8 cellular contexts compared by ENCODE assay signal in the genomic region with DNA sequence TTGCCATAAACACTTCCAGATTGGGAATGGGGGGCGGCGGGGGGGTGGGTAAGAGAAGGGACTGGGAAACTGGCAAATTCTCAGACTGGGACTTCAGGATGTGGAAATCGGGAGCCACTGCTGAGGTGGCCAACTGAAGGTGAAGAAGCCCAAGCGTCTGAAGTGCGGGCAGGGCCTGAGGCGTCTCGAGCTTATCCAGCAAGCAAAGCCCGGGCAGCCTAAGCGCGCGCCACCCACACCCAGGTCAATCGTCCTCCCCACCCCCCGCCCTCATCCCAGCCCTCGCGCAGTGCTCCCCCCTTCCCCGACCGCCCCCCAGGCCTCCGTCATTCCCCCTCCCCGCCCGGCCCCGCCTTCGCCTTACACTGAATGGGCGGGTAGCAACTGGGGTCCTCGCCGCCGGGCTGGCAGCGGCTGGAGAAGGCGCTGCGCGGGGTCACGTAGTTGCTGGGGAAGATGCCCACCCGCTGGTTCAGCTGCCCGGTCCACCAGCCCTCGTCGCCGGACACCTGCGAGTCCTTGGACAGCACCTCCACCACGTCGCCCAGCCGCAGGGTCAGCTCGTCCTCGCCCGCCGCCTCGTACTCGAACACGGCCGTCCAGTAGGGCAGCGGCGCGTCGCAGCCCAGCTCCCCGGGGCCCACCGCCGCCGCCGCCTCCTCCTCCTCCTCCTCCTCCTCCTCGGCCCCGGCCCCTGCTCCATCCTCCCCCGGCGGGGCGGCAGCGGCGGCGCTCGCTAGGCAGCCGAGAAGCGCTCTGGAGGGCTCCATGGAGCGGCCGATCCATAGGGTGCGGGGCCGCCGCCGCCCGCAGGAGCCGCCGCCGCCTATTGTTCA. TPM values are rescaled to one million over a fixed set of nuclear protein-coding genes. Genes with fewer than 3 reads are reported as not detected.
DNase-seq lines count a peak whose midpoint lies in the region; ATAC-seq, FAIRE-seq and TF ChIP-seq lines count a peak whose summit lies in the region.

No MANE protein-coding gene starts in this region.

- H3K4me1 Mint-ChIP-seq in T-cell = peaks cover 9 to 14% (median 10%) of the 10 kb centered on the region in 3 donors

- CTCF ChIA-PET in T-cell (lab: Charles Lee) (interaction anchor here (0.6 to 2.4 kb wide), 7 partner anchors 9 to 246 kb away, joined by 3 to 58 read pairs (median 3); partner anchors contain the start of gene PCNX1 (in 1 of the 2)), GM12878 (lab: Yijun Ruan, JAX) (interaction anchor here (0.6 to 2.1 kb wide), 15 partner anchors 9 to 944 kb away, joined by 3 to 11 read pairs (median 3); partner anchors contain the start of gene PCNX1)

- H3K4me2 ChIP-seq in GM12878 (ENCODE audit: control insufficient read depth, insufficient read depth) = peak overlapping the region; percentile 93

- intact Hi-C loops in GM12878 (cut with micrococcal nuclease; ENCODE audit: unreplicated experiment) = loop anchor here (5.0 kb wide), 1 partner anchor 141 kb away; no protein-coding TSS in a partner anchor

- 1% methylated on average over 41 of the region's 78 CpGs for WGBS in GM12878 (ENCODE audit: insufficient coverage, insufficient replicate concordance, low lambda C conversion rate, missing lambda C conversion rate)

- SMC1A ChIA-PET in GM12878 (lab: Charles Lee; ENCODE audit: uncharacterized antibody, unreplicated experiment) = interaction anchor here (1.0 to 2.6 kb wide), 6 partner anchors 9 to 205 kb away, joined by 3 to 12 read pairs (median 4); no protein-coding TSS in a partner anchor

- H3K9me3 ChIP-seq in GM12878 (replicated peaks; ENCODE audit: control insufficient read depth, insufficient read depth, low read length) = no peaks in the 10 kb centered on the region

- H3K27ac ChIP-seq in GM12878 (ENCODE audit: control insufficient read depth, insufficient read depth) = peak overlapping the region; percentile 35; the same call in 1 of the 2 replicates

- peaks cover 10% of the 10 kb centered on the region for H3K79me2 ChIP-seq in GM12878 (ENCODE audit: control insufficient read depth, insufficient read depth, low read length)

- H3K27me3 Mint-ChIP-seq in T-cell = peaks cover 0 to 5% of the 10 kb centered on the region in 2 donors

- in situ Hi-C loops in ACHN (cut with HindIII; ENCODE audit: low pct_ligation_motif_present, low pct_unique_long_range_greater_than_20kb, low sequenced_read_pairs) (no loop called here), GM12878 (cut with MboI) (no loop called here)

- H2AFZ ChIP-seq in GM12878 (ENCODE audit: control insufficient read depth, low read depth, low read length) = peak overlapping the region; percentile 85

- no peaks in the 10 kb centered on the region for H3K27me3 ChIP-seq in GM12878 (replicated peaks in 1 of 2; ENCODE audit: control insufficient read depth in 2 of 2, insufficient read depth in 2 of 2, low read length in 1 of 2)

- TF ChIP-seq POLR2A in GM12878 (IDR thresholded peaks at IDR 0.05; ENCODE audit: low read depth, low read length) = no peak; the same call in 1 of the 2 replicates

- no peaks in the 10 kb centered on the region for H3K36me3 ChIP-seq in GM12878 (ENCODE audit: control insufficient read depth in 2 of 2, insufficient read depth in 2 of 2, low read length in 1 of 2)

- FAIRE-seq in GM12878 (lab: Jason Lieb, UNC) (no peak), D721Med (lab: Jason Lieb, UNC) (no peak)

- DNase-seq in ACHN (peak; percentile 46), T-cell (peak in 28 of 34 experiments; percentile 2 to 43 (median 25)), GM12878 (ENCODE audit: low read depth, low spot score) (no peak), kidney tubule cell (ENCODE audit: low spot score) (peak; percentile 53), D721Med (ENCODE audit: insufficient read length, low spot score) (no peak)
- peak in 2 of 3 donors; percentile 7 to 37 for DNase-seq in stimulated activated CD4-positive, alpha-beta T cell treated with anti-CD3 and anti-CD28 coated beads, TNF-alpha, amount 100 ng/mL, for 48 hours (ENCODE audit: low read depth in 3 of 3)

- H3K9me3 Mint-ChIP-seq in T-cell = no peaks in the 10 kb centered on the region

- H4K20me1 ChIP-seq in GM12878 (ENCODE audit: control insufficient read depth, insufficient read depth) = no peaks in the 10 kb centered on the region

- H3K27ac Mint-ChIP-seq in T-cell = peak overlapping the region; percentile 81 to 83

- H3K9ac ChIP-seq in GM12878 (ENCODE audit: control insufficient read depth, insufficient read depth, low read length) = peak overlapping the region; percentile 57

- peaks cover 2% of the 10 kb centered on the region for H3K36me3 Mint-ChIP-seq in T-cell

- peak overlapping the region in 2 of 3 donors; percentile 81 to 83 for H3K4me3 Mint-ChIP-seq in T-cell

- ATAC-seq in GM19351 (IDR thresholded peaks at IDR 0.05; ENCODE audit: unreplicated experiment) = peak; percentile 12
- peak; percentile 25 for ATAC-seq in HG03354 (IDR thresholded peaks at IDR 0.05; ENCODE audit: poor library complexity, severe bottlenecking, unreplicated experiment)
- ATAC-seq in T-cell (replicated peaks in 1 of 4) = peak in 3 of 4 experiments; percentile 29 to 40 (median 33)
- peak; percentile 17 for ATAC-seq in GM12878

- POLR2A ChIA-PET in T-cell (lab: Charles Lee) = interaction anchor here (0.6 to 1.1 kb wide), 8 partner anchors 9 to 707 kb away, joined by 3 to 8 read pairs (median 4); no protein-coding TSS in a partner anchor
- POLR2A ChIA-PET in GM12878 (lab: Charles Lee) = interaction anchor here (0.9 to 2.2 kb wide), 8 partner anchors 12 to 208 kb away, joined by 3 to 10 read pairs (median 4); partner anchors contain the start of gene MED6

- peak overlapping the region; percentile 90 for H3K4me3 ChIP-seq in GM12878

- TF ChIP-seq CTCF in GM12878 (IDR thresholded peaks at IDR 0.05 in 2 of 3, conservative IDR thresholded peaks at IDR 0.05 in 1 of 3; ENCODE audit: control insufficient read depth in 2 of 3, extremely low read depth in 1 of 3, insufficient read depth in 1 of 3, low read depth in 3 of 3, low read length in 3 of 3) (no peak), D721Med (IDR thresholded peaks at IDR 0.05; ENCODE audit: insufficient read depth, missing control alignments) (no peak)

- H3K4me1 ChIP-seq in GM12878 (ENCODE audit: control insufficient read depth, insufficient read depth, low read length) = peaks cover 25% of the 10 kb centered on the region

- BruUV-seq in GM12878 (replicated peaks; lab: Mats Ljungman, UMichigan) = no TSS peak

- RAD21 ChIA-PET in GM12878 (lab: Charles Lee; ENCODE audit: unreplicated experiment) = interaction anchor here (0.6 to 2.9 kb wide), 22 partner anchors 10 to 206 kb away, joined by 3 to 21 read pairs (median 4); partner anchors contain the start of gene PCNX1

- TF ChIP-seq RAD21 in GM12878 (IDR thresholded peaks at IDR 0.05; ENCODE audit: insufficient read depth, low read depth, low read length) = no peak

- TF ChIP-seq EP300 in GM12878 (IDR thresholded peaks at IDR 0.05; ENCODE audit: borderline replicate concordance in 1 of 2, control insufficient read depth in 1 of 2, low read depth in 2 of 2, low read length in 2 of 2) = no peak

TF ChIP-seq in GM12878, 131 proteins besides CTCF, POLR2A, EP300 and RAD21:
- no peak for TF ChIP-seq NR2C2 (IDR thresholded peaks at IDR 0.05; ENCODE audit: borderline replicate concordance, control insufficient read depth, insufficient read length, low read depth)
- peak; percentile 30; the same call in 1 of the 2 replicates for TF ChIP-seq NFXL1 (IDR thresholded peaks at IDR 0.05; ENCODE audit: borderline replicate concordance)

RNA-seq across cellular contexts. Expression of gene MAP3K9, which starts 0.7 kb away (rescaled TPM):
- 1 to 10 TPM; 4.8 to 7.0 (median 6.6) TPM for total RNA-seq in T-cell
- total RNA-seq in GM12878 (2013; cell fraction: nucleolus; rRNA removed) = 8.9 and 12.9 TPM in 2 replicates
- 3.2 and 4.8 TPM in 2 replicates for total RNA-seq in GM12878 (2014; rRNA removed)
- total RNA-seq in GM12878 (2014; rRNA removed; fragmentation: Illumina TruSeq; extraction: Trizol) = 3.3 TPM in 2 replicates
- total RNA-seq in GM12878 (2021) = 7.5 and 7.9 TPM in 2 replicates
- 1.9 TPM for polyA plus RNA-seq in GM12878 (2011; ENCODE audit: low read depth)
- polyA plus RNA-seq in GM12878 (2011; rRNA removed) = 1.6 and 2.8 TPM in 2 replicates
- polyA plus RNA-seq in GM12878 (2011; cell fraction: cytosol; rRNA removed) = 2.3 and 2.4 TPM in 2 replicates
- polyA plus RNA-seq in GM12878 (2011; cell fraction: nucleus; rRNA removed) = 3.9 and 5.0 TPM in 2 replicates
- 2.9 and 3.3 TPM in 2 replicates for polyA plus RNA-seq in GM12878 (2012)
- 3.4 and 4.1 TPM in 2 replicates for polyA plus RNA-seq in GM12878 (2014; fragmentation: Illumina TruSeq; extraction: Trizol)
- under 1 TPM; 0.48 to 0.58 TPM for polyA plus RNA-seq in GM12878 (2014; fragmentation: Nextera tagmentation; extraction: Ambion mirVana)
- polyA plus RNA-seq in GM12878 (2014; rRNA removed) = 3.0 and 3.3 TPM in 2 replicates
- polyA plus RNA-seq in GM12878 (2016; fragmentation: Nextera tagmentation; extraction: Ambion mirVana) = 1 to 10 TPM; 1.3 TPM
- 4.7 and 5.1 TPM in 2 replicates for polyA minus RNA-seq in GM12878 (2011; rRNA and poly(A)+ RNA removed)
- polyA minus RNA-seq in GM12878 (2011; cell fraction: cytosol; rRNA and poly(A)+ RNA removed) = 1.7 and 1.8 TPM in 2 replicates
- polyA minus RNA-seq in GM12878 (2011; cell fraction: nucleus; rRNA and poly(A)+ RNA removed) = 2.2 and 3.8 TPM in 2 replicates

Comparison
In these comparisons a context has a peak if more than half of its experiments do, and no peak if none do; other contexts are left out.
1. DNase-seq: peak in ACHN (single experiment), T-cell (28 of 34), kidney tubule cell (single experiment) and stimulated activated CD4-positive, alpha-beta T cell treated with anti-CD3 and anti-CD28 coated beads, TNF-alpha, amount 100 ng/mL, for 48 hours (2 of 3); none in GM12878 (single experiment) and D721Med (single experiment).
2. Peak in every context shown above with its lines, with median percentiles within 50 percentile points of each other: ATAC-seq.